In genomic region chr15:49669288-49669687, GRCh38 we compare ENCODE assay signal across 15 cellular contexts. TPM values are rescaled to one million over a fixed set of nuclear protein-coding genes. Genes with fewer than 3 reads are reported as not detected.
DNase-seq lines count a peak whose midpoint lies in the region; ATAC-seq and TF ChIP-seq lines count a peak whose summit lies in the region.
"Had no signal": no experiment of that assay in that cellular context is flagged by ENCODE, and none has a peak within 500 bp of the region (broad histone marks: within the 10 kb centered on the region; RNA-seq: fewer than 3 reads in every experiment).

No MANE protein-coding gene starts in this region.

- H3K4me1 Mint-ChIP-seq in activated CD4-positive, alpha-beta T cell treated with anti-CD3 and anti-CD28 coated beads, Interleukin-2, amount 10 ng/mL, durations not matched to agents 7 days and 5 days: no peaks in the 10 kb centered on the region
- peaks cover 6% of the 10 kb centered on the region for H3K4me1 Mint-ChIP-seq in type B pancreatic cell (ENCODE audit: unreplicated experiment)

- H3K14ac ChIP-seq in IMR-90 (replicated peaks; ENCODE audit: low read depth, low read length): no peak overlapping the region

- no peaks in the 10 kb centered on the region for H3K9me3 Mint-ChIP-seq in activated CD4-positive, alpha-beta T cell treated with anti-CD3 and anti-CD28 coated beads, Interleukin-2, amount 10 ng/mL, durations not matched to agents 7 days and 5 days
- H3K9me3 Mint-ChIP-seq in type B pancreatic cell: no peaks in the 10 kb centered on the region
- H3K9me3 Mint-ChIP-seq: CD8-positive, alpha-beta T cell; HFFc6 had no signal

- no peaks in the 10 kb centered on the region for H3K9me3 ChIP-seq in IMR-90 (ENCODE audit: control insufficient read depth, insufficient read depth, low read length)
- H3K9me3 ChIP-seq: A549, BE2C, Caco-2 had no signal

- H3K4ac ChIP-seq in IMR-90 (ENCODE audit: low read depth, low read length) (no peak overlapping the region), mesendoderm (ENCODE audit: low read depth, low read length) (no peak overlapping the region)

- no peak overlapping the region for H2AK9ac ChIP-seq in IMR-90 (replicated peaks; ENCODE audit: low read depth, low read length, poor library complexity)

- no peak overlapping the region for H3K27ac Mint-ChIP-seq in activated CD4-positive, alpha-beta T cell treated with anti-CD3 and anti-CD28 coated beads, Interleukin-2, amount 10 ng/mL, durations not matched to agents 7 days and 5 days
- no peak overlapping the region for H3K27ac Mint-ChIP-seq in type B pancreatic cell
- H3K27ac Mint-ChIP-seq: CD8-positive, alpha-beta T cell; HFFc6 had no signal

- no peak for TF ChIP-seq POLR2A in IMR-90 (IDR thresholded peaks at IDR 0.05; ENCODE audit: low read depth, low read length)

- H2BK120ac ChIP-seq in IMR-90 (ENCODE audit: low read depth, low read length): no peak overlapping the region
- no peak overlapping the region for H2BK120ac ChIP-seq in mesendoderm (ENCODE audit: low read depth, low read length)

- no peak overlapping the region for H3K4me3 Mint-ChIP-seq in activated CD4-positive, alpha-beta T cell treated with anti-CD3 and anti-CD28 coated beads, Interleukin-2, amount 10 ng/mL, durations not matched to agents 7 days and 5 days
- H3K4me3 Mint-ChIP-seq in type B pancreatic cell: no peak overlapping the region
- H3K4me3 Mint-ChIP-seq: CD8-positive, alpha-beta T cell; HFFc6 had no signal

- CTCF ChIA-PET in IMR-90 (lab: Yijun Ruan, JAX) (no interaction called here), RWPE1 (lab: Yijun Ruan, JAX) (interaction anchor here (0.6 to 0.7 kb wide), 2 partner anchors 48 to 687 kb away, joined by 3 read pairs; partner anchors contain the start of gene DTWD1)
- CTCF ChIA-PET in activated CD4-positive, alpha-beta T cell treated with anti-CD3 and anti-CD28 coated beads, Interleukin-2, amount 10 ng/mL, durations not matched to agents 7 days and 5 days (lab: Charles Lee): no interaction called here

- no peak overlapping the region for H4K8ac ChIP-seq in IMR-90 (ENCODE audit: low read depth in 2 of 2, low read length in 2 of 2)
- no peak overlapping the region for H4K8ac ChIP-seq in mesendoderm (ENCODE audit: low read depth, low read length)

- H3K27me3 ChIP-seq in IMR-90 (ENCODE audit: control insufficient read depth, insufficient read depth, low read length): no peaks in the 10 kb centered on the region
- no peaks in the 10 kb centered on the region for H3K27me3 ChIP-seq in mesendoderm (ENCODE audit: insufficient read depth, low read length, poor library complexity)
- H3K27me3 ChIP-seq: BE2C had no signal

- H3K4me2 ChIP-seq in IMR-90 (ENCODE audit: low read depth, low read length): no peak overlapping the region
- H3K4me2 ChIP-seq in mesendoderm (ENCODE audit: low read length): no peak overlapping the region
- H3K4me2 ChIP-seq: A549 had no signal

- in situ Hi-C loops in IMR-90 (cut with MboI; ENCODE audit: low sequenced_read_pairs): no loop called here

- no peaks in the 10 kb centered on the region for H3K36me3 Mint-ChIP-seq in activated CD4-positive, alpha-beta T cell treated with anti-CD3 and anti-CD28 coated beads, Interleukin-2, amount 10 ng/mL, durations not matched to agents 7 days and 5 days (ENCODE audit: low read depth)
- no peaks in the 10 kb centered on the region for H3K36me3 Mint-ChIP-seq in type B pancreatic cell
- H3K36me3 Mint-ChIP-seq: CD8-positive, alpha-beta T cell had no signal

- no TSS peak for BruUV-seq in IMR-90 (replicated peaks; lab: Mats Ljungman, UMichigan)

- intact Hi-C loops in IMR-90 (cut with micrococcal nuclease): no loop called here

- H3K23ac ChIP-seq in IMR-90 (ENCODE audit: low read depth, low read length) (no peak overlapping the region), mesendoderm (ENCODE audit: low read length) (no peak overlapping the region)

- H3K18ac ChIP-seq in IMR-90 (ENCODE audit: low read depth, low read length): no peak overlapping the region
- H3K18ac ChIP-seq in mesendoderm (ENCODE audit: low read length): no peak overlapping the region

- POLR2A ChIA-PET in IMR-90 (lab: Charles Lee; ENCODE audit: unreplicated experiment): no interaction called here
- POLR2A ChIA-PET in activated CD4-positive, alpha-beta T cell treated with anti-CD3 and anti-CD28 coated beads, Interleukin-2, amount 10 ng/mL, durations not matched to agents 7 days and 5 days (lab: Charles Lee): no interaction called here
- POLR2A ChIA-PET in RWPE1 (lab: Yijun Ruan, JAX; ENCODE audit: low non-redundant PET): no interaction called here

- no CpG with 5 or more reads among the region's 1 CpG for WGBS in IMR-90 (ENCODE audit: extremely low coverage in 2 of 2, insufficient read length in 1 of 2), 2 experiments
- WGBS in mesendoderm (ENCODE audit: extremely low coverage, insufficient coverage, low lambda C conversion rate): no CpG with 5 or more reads among the region's 1 CpG

- no peak for TF ChIP-seq CTCF in IMR-90 (conservative IDR thresholded peaks at IDR 0.05; ENCODE audit: low read depth, low read length)
- TF ChIP-seq CTCF in RWPE1 (conservative IDR thresholded peaks at IDR 0.05; ENCODE audit: low read depth): no peak
- TF ChIP-seq CTCF in type B pancreatic cell (conservative IDR thresholded peaks at IDR 0.05): no peak

- no peak overlapping the region for H2AFZ ChIP-seq in IMR-90 (replicated peaks; ENCODE audit: low read length, poor library complexity)

- H3K4me1 ChIP-seq in IMR-90 (ENCODE audit: control insufficient read depth, insufficient read depth, low read length) (peaks cover 4% of the 10 kb centered on the region), mesendoderm (ENCODE audit: control insufficient read depth, low read depth, low read length) (peaks cover 4% of the 10 kb centered on the region)
- H3K4me1 ChIP-seq: BE2C, Caco-2 had no signal

- no peak overlapping the region for H4K91ac ChIP-seq in IMR-90 (ENCODE audit: insufficient read depth, low read depth, low read length)

- H3K9ac ChIP-seq in IMR-90 (ENCODE audit: low read depth, low read length) (no peak overlapping the region), mesendoderm (ENCODE audit: low read length) (no peak overlapping the region)

- H2BK5ac ChIP-seq in IMR-90 (ENCODE audit: low read depth, low read length, poor library complexity, severe bottlenecking) (no peak overlapping the region), mesendoderm (ENCODE audit: low read length) (no peak overlapping the region)

- H4K5ac ChIP-seq in IMR-90 (ENCODE audit: low read depth, low read length) (no peak overlapping the region; the same call in 1 of the 2 replicates), mesendoderm (ENCODE audit: low read length) (no peak overlapping the region)

- H2BK15ac ChIP-seq in IMR-90 (ENCODE audit: low read depth, low read length) (no peak overlapping the region), mesendoderm (replicated peaks; ENCODE audit: low read depth) (no peak overlapping the region)

- H3K79me1 ChIP-seq in IMR-90 (ENCODE audit: low read depth in 1 of 2, low read length in 2 of 2) (no peaks in the 10 kb centered on the region), mesendoderm (ENCODE audit: low read length) (no peaks in the 10 kb centered on the region)

- no peak overlapping the region for H3K4me3 ChIP-seq in IMR-90 (ENCODE audit: insufficient read depth, low read depth, low read length)
- no peak overlapping the region for H3K4me3 ChIP-seq in mesendoderm (ENCODE audit: low read length)
- H3K4me3 ChIP-seq: A549 had no signal

- H3K79me2 ChIP-seq in mesendoderm (ENCODE audit: control insufficient read depth, insufficient read depth, low read length): no peaks in the 10 kb centered on the region

- ATAC-seq in IMR-90 (ENCODE audit: low read depth): no peak
- ATAC-seq: A549; CD8-positive, alpha-beta T cell had no signal

- TF ChIP-seq RAD21 in IMR-90 (IDR thresholded peaks at IDR 0.05; ENCODE audit: low read length): no peak

- H2AK5ac ChIP-seq in IMR-90 (ENCODE audit: low read depth, low read length) (peak overlapping the region; percentile 15; the same call in 1 of the 2 replicates), mesendoderm (ENCODE audit: low read length) (no peak overlapping the region)

- peaks cover 5% of the 10 kb centered on the region for H3K27me3 Mint-ChIP-seq in activated CD4-positive, alpha-beta T cell treated with anti-CD3 and anti-CD28 coated beads, Interleukin-2, amount 10 ng/mL, durations not matched to agents 7 days and 5 days
- H3K27me3 Mint-ChIP-seq in type B pancreatic cell: no peaks in the 10 kb centered on the region

- peaks cover 3% of the 10 kb centered on the region; the same call in 1 of the 2 replicates for H3K9me1 ChIP-seq in IMR-90 (ENCODE audit: insufficient read depth, low read length)

- H3K27ac ChIP-seq in IMR-90 (ENCODE audit: insufficient read depth, low read length) (no peak overlapping the region), mesendoderm (ENCODE audit: low read depth, low read length) (no peak overlapping the region), RWPE1 (no peak overlapping the region)
- H3K27ac ChIP-seq: A549, C4-2B had no signal

- H3K36me3 ChIP-seq in IMR-90 (ENCODE audit: control insufficient read depth, insufficient read depth, low read length): no peaks in the 10 kb centered on the region
- H3K36me3 ChIP-seq in mesendoderm (ENCODE audit: control insufficient read depth, insufficient read depth, low read length): no peaks in the 10 kb centered on the region
- H3K36me3 ChIP-seq: BE2C had no signal

- no peaks in the 10 kb centered on the region for H4K20me1 ChIP-seq in IMR-90 (ENCODE audit: insufficient read depth, low read length)

- dilution Hi-C loops in IMR-90 (cut with HindIII; ENCODE audit: low sequenced_read_pairs, unreplicated experiment): no loop called here

- DNase-seq in IMR-90 (no peak), NCI-H69 (lab: John Stamatoyannopoulos, UW) (peak; percentile 85), mesendoderm (peak; percentile 64), RWPE1 (ENCODE audit: low spot score) (no peak), type B pancreatic cell (ENCODE audit: extremely low spot score, unreplicated experiment) (no peak)
- no peak for DNase-seq in activated CD4-positive, alpha-beta T cell treated with anti-CD3 and anti-CD28 coated beads, Interleukin-2, amount 10 ng/mL, durations not matched to agents 7 days and 5 days
- DNase-seq: BE2C; Caco-2; CD8-positive, alpha-beta T cell; DND-41; GDM1; HCEC 1CT; HFFc6 had no signal

- no peak overlapping the region for H3K56ac ChIP-seq in IMR-90 (ENCODE audit: extremely low read depth, insufficient read depth, low read length)
- H3K56ac ChIP-seq in mesendoderm (ENCODE audit: low read length): no peak overlapping the region

- H2BK20ac ChIP-seq in IMR-90 (ENCODE audit: low read depth, low read length): no peak overlapping the region

RNA-seq across cellular contexts. Expression of gene DTWD1, which starts 48.4 kb away (rescaled TPM):
- total RNA-seq in IMR-90 (2012; rRNA removed): 20.1 and 24.4 TPM in 2 replicates
- 12.6 and 19.9 TPM in 2 replicates for polyA plus RNA-seq in IMR-90 (2012; rRNA removed)
- polyA plus RNA-seq in IMR-90 (2012; cell fraction: cytosol; rRNA removed): 1.4 and 2.0 TPM in 2 replicates
- 1.4 and 20.7 TPM in 2 replicates for polyA plus RNA-seq in IMR-90 (2012; cell fraction: nucleus; rRNA removed; ENCODE audit: low replicate concordance)
- 22.2 TPM for polyA plus RNA-seq in mesendoderm (2013, experiment 1 of 2)
- polyA plus RNA-seq in mesendoderm (2013, experiment 2 of 2): 21.0 TPM
- 10 to 100 TPM; 13.7 to 16.7 TPM for total RNA-seq in activated CD4-positive, alpha-beta T cell treated with anti-CD3 and anti-CD28 coated beads, Interleukin-2, amount 10 ng/mL, durations not matched to agents 7 days and 5 days
- total RNA-seq in type B pancreatic cell (ENCODE audit: low replicate concordance): 28.3 and 33.2 TPM in 2 replicates

RNA-seq across cellular contexts. Expression of gene FAM227B, which starts 48.7 kb away (rescaled TPM):
- total RNA-seq in IMR-90 (2012; rRNA removed) (1.8 and 2.5 TPM in 2 replicates), type B pancreatic cell (ENCODE audit: low replicate concordance) (6.1 and 7.3 TPM in 2 replicates)
- polyA plus RNA-seq in IMR-90 (2012; rRNA removed): 2.6 and 3.0 TPM in 2 replicates
- polyA plus RNA-seq in IMR-90 (2012; cell fraction: cytosol; rRNA removed): 0.36 and 0.40 TPM in 2 replicates
- polyA plus RNA-seq in IMR-90 (2012; cell fraction: nucleus; rRNA removed; ENCODE audit: low replicate concordance): 0.36 and 1.4 TPM in 2 replicates
- polyA plus RNA-seq in mesendoderm (2013, experiment 1 of 2): 3.1 TPM
- 3.1 TPM for polyA plus RNA-seq in mesendoderm (2013, experiment 2 of 2)
- 1 to 10 TPM; 3.0 to 3.5 TPM for total RNA-seq in activated CD4-positive, alpha-beta T cell treated with anti-CD3 and anti-CD28 coated beads, Interleukin-2, amount 10 ng/mL, durations not matched to agents 7 days and 5 days

Comparison
In these comparisons a context has a peak if more than half of its experiments do, and no peak if none do; other contexts are left out.
1. DNase-seq: peak in NCI-H69 (single experiment) and mesendoderm (single experiment); none in IMR-90 (single experiment), activated CD4-positive, alpha-beta T cell treated with anti-CD3 and anti-CD28 coated beads, Interleukin-2, amount 10 ng/mL, durations not matched to agents 7 days and 5 days (single experiment), RWPE1 (single experiment) and type B pancreatic cell (single experiment).